ENCODE assay signal across 1 cellular context in genomic region chr7:105022458-105022857, GRCh38.
TF ChIP-seq lines count a peak whose summit lies in the region.

No MANE protein-coding gene starts in this region.

TF ChIP-seq in endothelial cell of umbilical vein, 7 proteins besides CTCF, POLR2A, EP300 and RAD21 (continued from another document):
- TF ChIP-seq MAX (IDR thresholded peaks at IDR 0.05; ENCODE audit: insufficient read depth, insufficient read length): no peak
- TF ChIP-seq FOS (IDR thresholded peaks at IDR 0.05; ENCODE audit: borderline replicate concordance, insufficient read depth, low read length): no peak
- TF ChIP-seq GATA2 (IDR thresholded peaks at IDR 0.05; ENCODE audit: insufficient read depth, insufficient read length, low read depth, low read length): no peak
- TF ChIP-seq EZH2 (IDR thresholded peaks at IDR 0.05; ENCODE audit: borderline replicate concordance, low read depth, low read length, severe bottlenecking): no peak
- no peak for TF ChIP-seq MYC (IDR thresholded peaks at IDR 0.05; ENCODE audit: low read depth, low read length)
- TF ChIP-seq POLR2AphosphoS5 (IDR thresholded peaks at IDR 0.05; ENCODE audit: insufficient read depth, low read depth, low read length): no peak
